Comparison of ENCODE assay signal across 10 cellular contexts in genomic region chr16:67934306-67935095, GRCh38. TPM values are rescaled to one million over a fixed set of nuclear protein-coding genes. Genes with fewer than 3 reads are reported as not detected.
DNase-seq lines count a peak whose midpoint lies in the region; ATAC-seq and TF ChIP-seq lines count a peak whose summit lies in the region.
"Had no signal": no experiment of that assay in that cellular context is flagged by ENCODE, and none has a peak within 500 bp of the region (broad histone marks: within the 10 kb centered on the region; RNA-seq: fewer than 3 reads in every experiment).

No MANE protein-coding gene starts in this region.

- no peak for DNase-seq in GM12864 (ENCODE audit: low read depth)
- DNase-seq in OCI-LY7 (ENCODE audit: low spot score): no peak
- no peak for DNase-seq in esophagus muscularis mucosa (ENCODE audit: extremely low spot score)
- DNase-seq in T-helper 9 cell: no peak
- no peak for DNase-seq in EL
- DNase-seq: HCEC 1CT had no signal

- POLR2A ChIA-PET in OCI-LY7 (lab: Charles Lee): interaction anchor here (0.5 kb wide), 1 partner anchor 115 kb away, joined by 5 read pairs; no protein-coding TSS in a partner anchor

- no peaks in the 10 kb centered on the region for H3K9me3 ChIP-seq in OCI-LY7 (ENCODE audit: low read length)
- no peaks in the 10 kb centered on the region for H3K9me3 ChIP-seq in esophagus muscularis mucosa
- H3K9me3 ChIP-seq in parathyroid adenoma (ENCODE audit: control insufficient read depth, low read length): no peaks in the 10 kb centered on the region
- H3K9me3 ChIP-seq: right lobe of liver had no signal

- WGBS in esophagus muscularis mucosa: 42% methylated on average over 13 of the region's 13 CpGs

- H4K20me1 ChIP-seq in OCI-LY7 (ENCODE audit: insufficient read depth, low read length): no peaks in the 10 kb centered on the region

- intact Hi-C loops in OCI-LY7 (cut with micrococcal nuclease; ENCODE audit: unreplicated experiment) (no loop called here), esophagus muscularis mucosa (cut with DNase I) (no loop called here)

- peak overlapping the region; percentile 90 for H3K4me2 ChIP-seq in OCI-LY7 (ENCODE audit: low read length)
- H3K4me2 ChIP-seq in parathyroid adenoma (ENCODE audit: low read length): no peak overlapping the region

- no peak for TF ChIP-seq POLR2A in esophagus muscularis mucosa (IDR thresholded peaks at IDR 0.05; ENCODE audit: low read depth)

- H3K27me3 ChIP-seq in esophagus muscularis mucosa: no peaks in the 10 kb centered on the region
- no peaks in the 10 kb centered on the region for H3K27me3 ChIP-seq in parathyroid adenoma (ENCODE audit: control insufficient read depth, insufficient read depth, low read length)
- H3K27me3 ChIP-seq: right lobe of liver had no signal

- BruUV-seq in OCI-LY7 (replicated peaks; lab: Mats Ljungman, UMichigan): no TSS peak

- no peak overlapping the region for H2AFZ ChIP-seq in OCI-LY7 (ENCODE audit: low read length)
- H2AFZ ChIP-seq in parathyroid adenoma: no peak overlapping the region

- CTCF ChIA-PET in OCI-LY7 (lab: Charles Lee; ENCODE audit: unreplicated experiment): interaction anchor here (0.6 to 1.0 kb wide), 2 partner anchors 12 to 413 kb away, joined by 3 to 4 read pairs; no protein-coding TSS in a partner anchor

- H3K79me2 ChIP-seq in OCI-LY7 (ENCODE audit: insufficient read depth, low read depth, low read length) (peaks cover 4% of the 10 kb centered on the region; the same call in 1 of the 2 replicates), parathyroid adenoma (no peaks in the 10 kb centered on the region)

- peaks cover 38% of the 10 kb centered on the region for H3K36me3 ChIP-seq in OCI-LY7 (ENCODE audit: insufficient read depth, low read length)
- peaks cover 3 to 45% (median 37%) of the 10 kb centered on the region in 4 donors for H3K36me3 ChIP-seq in esophagus muscularis mucosa
- no peaks in the 10 kb centered on the region for H3K36me3 ChIP-seq in parathyroid adenoma (ENCODE audit: control insufficient read depth, insufficient read depth, low read length)

- H3K9me2 ChIP-seq in OCI-LY7 (ENCODE audit: insufficient read depth, low read length): no peaks in the 10 kb centered on the region

- H3K4me3 ChIP-seq in GM12864 (ENCODE audit: low read depth, low read length): peak overlapping the region; percentile 81
- peak overlapping the region; percentile 74 for H3K4me3 ChIP-seq in OCI-LY7 (ENCODE audit: low read depth, low read length, poor library complexity, severe bottlenecking)
- H3K4me3 ChIP-seq in esophagus muscularis mucosa: peak overlapping the region; percentile 73 to 96 (median 88)
- H3K4me3 ChIP-seq in parathyroid adenoma (ENCODE audit: low read depth, low read length): no peak overlapping the region

- H3K27ac ChIP-seq in OCI-LY7 (ENCODE audit: low read depth, low read length, poor library complexity, severe bottlenecking) (no peak overlapping the region), esophagus muscularis mucosa (replicated peaks in 1 of 4) (peak overlapping the region; percentile 86 to 93 (median 92)), parathyroid adenoma (peak overlapping the region; percentile 46)

- H3K4me1 ChIP-seq in OCI-LY7 (ENCODE audit: insufficient read depth, low read length, poor library complexity, severe bottlenecking) (peaks cover 23% of the 10 kb centered on the region), esophagus muscularis mucosa (peaks cover 19 to 32% (median 27%) of the 10 kb centered on the region in 4 donors), parathyroid adenoma (peaks cover 12% of the 10 kb centered on the region)

- H3K9ac ChIP-seq in parathyroid adenoma: no peak overlapping the region

- no peak for TF ChIP-seq CTCF in GM12864 (IDR thresholded peaks at IDR 0.05; ENCODE audit: low read depth, low read length, missing control alignments)
- TF ChIP-seq CTCF in OCI-LY7 (conservative IDR thresholded peaks at IDR 0.05; ENCODE audit: low read length): no peak
- TF ChIP-seq CTCF in esophagus muscularis mucosa (IDR thresholded peaks at IDR 0.05): no peak
- no peak for TF ChIP-seq CTCF in parathyroid adenoma (IDR thresholded peaks at IDR 0.05)

- no peak for ATAC-seq in HG03139 (IDR thresholded peaks at IDR 0.05; ENCODE audit: unreplicated experiment)
- ATAC-seq in GM21447 (IDR thresholded peaks at IDR 0.05; ENCODE audit: unreplicated experiment): no peak

- TF ChIP-seq EP300 in esophagus muscularis mucosa (IDR thresholded peaks at IDR 0.05): no peak

RNA-seq across cellular contexts. Expression of gene PSMB10, which starts 2.1 kb away (rescaled TPM):
- total RNA-seq in OCI-LY7 (2014; rRNA removed; shearing (Covaris generic)): 179 and 227 TPM in 2 replicates
- total RNA-seq in OCI-LY7 (2022) (89.9 and 98.2 TPM in 2 replicates), esophagus muscularis mucosa (10 to 100 TPM; 17.2 to 51.6 (median 36.1) TPM)

RNA-seq across cellular contexts. Expression of gene CTRL, which starts 2.8 kb away (rescaled TPM):
- total RNA-seq in OCI-LY7 (2014; rRNA removed; shearing (Covaris generic)): 5.9 and 9.6 TPM in 2 replicates
- total RNA-seq in OCI-LY7 (2022) (4.0 and 5.1 TPM in 2 replicates), esophagus muscularis mucosa (1 to 10 TPM in 1 of 4 donors, under 1 TPM in 2, not detected in 1; 0.80 to 1.1 (median 0.99) TPM)

RNA-seq across cellular contexts. Expression of gene LCAT, which starts 9.4 kb away (rescaled TPM):
- total RNA-seq in OCI-LY7 (2014; rRNA removed; shearing (Covaris generic)): 4.1 and 4.4 TPM in 2 replicates
- 9.8 and 10.8 TPM in 2 replicates for total RNA-seq in OCI-LY7 (2022)
- total RNA-seq in esophagus muscularis mucosa: 10 to 100 TPM; 13.9 to 43.1 (median 22.0) TPM

RNA-seq across cellular contexts. Expression of gene SLC12A4, which starts 33.9 kb away (rescaled TPM):
- 8.3 and 10.0 TPM in 2 replicates for total RNA-seq in OCI-LY7 (2014; rRNA removed; shearing (Covaris generic))
- total RNA-seq in OCI-LY7 (2022) (16.7 and 22.5 TPM in 2 replicates), esophagus muscularis mucosa (100 to 1,000 TPM in 1 of 4 donors, 10 to 100 TPM in 3; 65.8 to 142 (median 81.3) TPM)

RNA-seq across cellular contexts. Expression of gene PSKH1, which starts 41.4 kb away (rescaled TPM):
- total RNA-seq in OCI-LY7 (2014; rRNA removed; shearing (Covaris generic)): 9.7 and 10.4 TPM in 2 replicates
- total RNA-seq in OCI-LY7 (2022): 23.8 and 27.1 TPM in 2 replicates
- total RNA-seq in esophagus muscularis mucosa: 10 to 100 TPM; 16.1 to 35.4 (median 26.4) TPM
